11 cellular contexts compared by ENCODE assay signal in genomic region chr17:82862758-82863645, GRCh38. TPM values are rescaled to one million over a fixed set of nuclear protein-coding genes. Genes with fewer than 3 reads are reported as not detected.
A peak's percentile ranks its signal among the peaks of the same experiment; 100 is the strongest.
DNase-seq lines count a peak whose midpoint lies in the region; ATAC-seq, FAIRE-seq and TF ChIP-seq lines count a peak whose summit lies in the region.
"Had no signal": no experiment of that assay in that cellular context is flagged by ENCODE, and none has a peak within 500 bp of the region (broad histone marks: within the 10 kb centered on the region; RNA-seq: fewer than 3 reads in every experiment).

No MANE protein-coding gene starts in this region.

- ATAC-seq in CD4-positive, alpha-beta T cell (ENCODE audit: poor library complexity), result no peak
- ATAC-seq in IMR-90 (ENCODE audit: low read depth) (no peak), HepG2 (no peak)
- ATAC-seq in naive thymus-derived CD4-positive, alpha-beta T cell, result no peak

- no peaks in the 10 kb centered on the region for H3K9me3 Mint-ChIP-seq in CD4-positive, alpha-beta T cell
- H3K9me3 Mint-ChIP-seq in naive thymus-derived CD4-positive, alpha-beta T cell, result no peaks in the 10 kb centered on the region

- H3K23ac ChIP-seq in IMR-90 (ENCODE audit: low read depth, low read length), result no peak overlapping the region

- H3K4me3 ChIP-seq in IMR-90 (ENCODE audit: insufficient read depth, low read depth, low read length) (no peak overlapping the region), HepG2 (replicated peaks in 1 of 3; ENCODE audit: insufficient read depth in 1 of 3, low read depth in 2 of 3, low read length in 3 of 3) (no peak overlapping the region)
- H3K4me3 ChIP-seq in naive thymus-derived CD4-positive, alpha-beta T cell (ENCODE audit: low read length), result peak overlapping the region; percentile 19

- TF ChIP-seq POLR2A in IMR-90 (IDR thresholded peaks at IDR 0.05; ENCODE audit: low read depth, low read length) (no peak), HepG2 (IDR thresholded peaks at IDR 0.05; ENCODE audit: insufficient read depth in 1 of 2, low read depth in 2 of 2, low read length in 2 of 2) (no peak)

- peak overlapping the region; percentile 97 for H3K27ac Mint-ChIP-seq in CD4-positive, alpha-beta T cell
- H3K27ac Mint-ChIP-seq in naive thymus-derived CD4-positive, alpha-beta T cell, result peak overlapping the region; percentile 63 to 98 (median 97)

- H2AFZ ChIP-seq in IMR-90 (replicated peaks; ENCODE audit: low read length, poor library complexity) (no peak overlapping the region), HepG2 (ENCODE audit: low read length) (no peak overlapping the region)

- H3K4ac ChIP-seq in IMR-90 (ENCODE audit: low read depth, low read length), result no peak overlapping the region

- peak overlapping the region; percentile 85 for H3K27ac ChIP-seq in CD4-positive, alpha-beta T cell (ENCODE audit: low read depth, low read length)
- H3K27ac ChIP-seq in IMR-90 (ENCODE audit: insufficient read depth, low read length) (no peak overlapping the region), angular gyrus (ENCODE audit: low read depth, low read length) (peak overlapping the region; percentile 52), HepG2 (ENCODE audit: extremely low read length, insufficient read depth, low read length) (no peak overlapping the region)
- peak overlapping the region; percentile 72 for H3K27ac ChIP-seq in naive thymus-derived CD4-positive, alpha-beta T cell (ENCODE audit: low read depth, low read length)
- H3K27ac ChIP-seq: neutrophil had no signal

- H3K4me1 ChIP-seq in IMR-90 (ENCODE audit: control insufficient read depth, insufficient read depth, low read length), result peaks cover 32% of the 10 kb centered on the region
- H3K4me1 ChIP-seq in naive thymus-derived CD4-positive, alpha-beta T cell (ENCODE audit: control insufficient read depth in 2 of 2, insufficient read depth in 2 of 2, low read length in 2 of 2), result peaks cover 60 to 64% of the 10 kb centered on the region in 2 donors
- H3K4me1 ChIP-seq in HepG2 (ENCODE audit: insufficient read depth, low read length), result peaks cover 17% of the 10 kb centered on the region

- H2BK20ac ChIP-seq in IMR-90 (ENCODE audit: low read depth, low read length), result no peak overlapping the region

- H3K56ac ChIP-seq in IMR-90 (ENCODE audit: extremely low read depth, insufficient read depth, low read length), result no peak overlapping the region

- TF ChIP-seq RAD21 in IMR-90 (IDR thresholded peaks at IDR 0.05; ENCODE audit: low read length) (no peak), HepG2 (CRISPR knock-in tag; IDR thresholded peaks at IDR 0.05) (no peak)

- H2AK5ac ChIP-seq in IMR-90 (ENCODE audit: low read depth, low read length), result peak overlapping the region; percentile 72; the same call in 1 of the 2 replicates

- peaks cover 64% of the 10 kb centered on the region for H3K4me1 Mint-ChIP-seq in CD4-positive, alpha-beta T cell (ENCODE audit: low read depth)
- peaks cover 41 to 80% (median 74%) of the 10 kb centered on the region in 7 donors for H3K4me1 Mint-ChIP-seq in naive thymus-derived CD4-positive, alpha-beta T cell

- BruUV-seq in IMR-90 (replicated peaks; lab: Mats Ljungman, UMichigan), result no TSS peak
- BruUV-seq in HepG2 (replicated peaks; lab: Mats Ljungman, UMichigan), result no TSS peak

- peaks cover 14 to 70% of the 10 kb centered on the region in 2 experiments for H3K79me1 ChIP-seq in IMR-90 (ENCODE audit: low read depth in 1 of 2, low read length in 2 of 2)

- DNase-seq in CD4-positive, alpha-beta T cell, result no peak
- DNase-seq in IMR-90 (no peak), NCI-H226 (no peak), AG08395 (ENCODE audit: low spot score) (no peak), NCI-H446 (lab: John Stamatoyannopoulos, UW) (no peak), HepG2 (ENCODE audit: low spot score) (no peak)
- no peak for DNase-seq in naive thymus-derived CD4-positive, alpha-beta T cell
- DNase-seq: cortex of kidney, NCI-H2081 treated with DMSO at 0.1 percent for 48 hours had no signal

- no peak overlapping the region for H4K8ac ChIP-seq in IMR-90 (ENCODE audit: low read depth in 2 of 2, low read length in 2 of 2)

- H3K36me3 Mint-ChIP-seq in CD4-positive, alpha-beta T cell (ENCODE audit: low read depth), result no peaks in the 10 kb centered on the region
- peaks cover 0 to 14% (median 0%) of the 10 kb centered on the region in 5 donors for H3K36me3 Mint-ChIP-seq in naive thymus-derived CD4-positive, alpha-beta T cell

- FAIRE-seq in HepG2 (lab: Jason Lieb, UNC), result no peak

- intact Hi-C loops in CD4-positive, alpha-beta T cell (cut with DNase I, micrococcal nuclease), result no loop called here
- intact Hi-C loops in IMR-90 (cut with micrococcal nuclease), result no loop called here
- intact Hi-C loops in naive thymus-derived CD4-positive, alpha-beta T cell (cut with micrococcal nuclease), result loop anchor here in 1 of 2 donors (5.0 kb wide), 3 partner anchors 36 to 189 kb away; no protein-coding TSS in a partner anchor
- intact Hi-C loops in HepG2 (cut with micrococcal nuclease; ENCODE audit: unreplicated experiment), result no loop called here

- no peak overlapping the region for H2BK15ac ChIP-seq in IMR-90 (ENCODE audit: low read depth, low read length)

- H3K9me3 ChIP-seq in CD4-positive, alpha-beta T cell (ENCODE audit: control insufficient read depth, low read length), result no peaks in the 10 kb centered on the region
- no peaks in the 10 kb centered on the region for H3K9me3 ChIP-seq in IMR-90 (ENCODE audit: control insufficient read depth, insufficient read depth, low read length)
- H3K9me3 ChIP-seq in naive thymus-derived CD4-positive, alpha-beta T cell (ENCODE audit: control insufficient read depth in 2 of 3, low read length in 3 of 3), result no peaks in the 10 kb centered on the region
- no peaks in the 10 kb centered on the region for H3K9me3 ChIP-seq in HepG2 (ENCODE audit: low read length)
- H3K9me3 ChIP-seq: neutrophil had no signal

- H3K14ac ChIP-seq in IMR-90 (replicated peaks; ENCODE audit: low read depth, low read length), result no peak overlapping the region

- H3K4me2 ChIP-seq in IMR-90 (ENCODE audit: low read depth, low read length) (no peak overlapping the region), HepG2 (ENCODE audit: low read depth, low read length) (no peak overlapping the region)

- H2BK5ac ChIP-seq in IMR-90 (ENCODE audit: low read depth, low read length, poor library complexity, severe bottlenecking), result no peak overlapping the region

- H3K4me3 Mint-ChIP-seq in CD4-positive, alpha-beta T cell, result peak overlapping the region; percentile 11
- H3K4me3 Mint-ChIP-seq in naive thymus-derived CD4-positive, alpha-beta T cell, result peak overlapping the region in 8 of 10 donors; percentile 23 to 88 (median 78)

- TF ChIP-seq CTCF in CD4-positive, alpha-beta T cell (IDR thresholded peaks at IDR 0.05), result no peak
- TF ChIP-seq CTCF in IMR-90 (conservative IDR thresholded peaks at IDR 0.05; ENCODE audit: low read depth, low read length), result no peak
- TF ChIP-seq CTCF in HepG2 (CRISPR knock-in tag; IDR thresholded peaks at IDR 0.05), result no peak

- in situ Hi-C loops in IMR-90 (cut with MboI; ENCODE audit: low sequenced_read_pairs), result no loop called here
- in situ Hi-C loops in HepG2 (cut with HindIII; ENCODE audit: extremely low pct_ligation_motif_present, low pct_unique_long_range_greater_than_20kb), result no loop called here

- POLR2A ChIA-PET in CD4-positive, alpha-beta T cell (lab: Charles Lee), result interaction anchor here (0.7 to 2.7 kb wide), 14 partner anchors 8 to 336 kb away, joined by 3 to 41 read pairs (median 6); no protein-coding TSS in a partner anchor
- POLR2A ChIA-PET in IMR-90 (lab: Charles Lee; ENCODE audit: unreplicated experiment), result no interaction called here
- POLR2A ChIA-PET in naive thymus-derived CD4-positive, alpha-beta T cell (lab: Charles Lee), result interaction anchor here (0.7 to 5.8 kb wide), 14 partner anchors 10 to 405 kb away, joined by 3 to 84 read pairs (median 4); partner anchors contain the start of gene NARF
- POLR2A ChIA-PET in HepG2 (lab: Yijun Ruan, JAX), result no interaction called here

- no peak for TF ChIP-seq EP300 in HepG2 (IDR thresholded peaks at IDR 0.05; ENCODE audit: low read depth in 2 of 2, low read length in 2 of 2)
- no peak for TF ChIP-seq EP300 in HepG2 (CRISPR knock-in tag; IDR thresholded peaks at IDR 0.05; ENCODE audit: borderline replicate concordance)

- H3K27me3 Mint-ChIP-seq in CD4-positive, alpha-beta T cell, result no peaks in the 10 kb centered on the region
- H3K27me3 Mint-ChIP-seq in naive thymus-derived CD4-positive, alpha-beta T cell, result no peaks in the 10 kb centered on the region

- peak overlapping the region; percentile 63 for H2AK9ac ChIP-seq in IMR-90 (replicated peaks; ENCODE audit: low read depth, low read length, poor library complexity)

- H4K20me1 ChIP-seq in IMR-90 (ENCODE audit: insufficient read depth, low read length) (peaks cover 7% of the 10 kb centered on the region), HepG2 (ENCODE audit: insufficient read depth, low read length) (no peaks in the 10 kb centered on the region)

- no peaks in the 10 kb centered on the region for H3K79me2 ChIP-seq in HepG2 (ENCODE audit: insufficient read depth, low read length)

- H2BK120ac ChIP-seq in IMR-90 (ENCODE audit: low read depth, low read length), result no peak overlapping the region

- dilution Hi-C loops in IMR-90 (cut with HindIII; ENCODE audit: low sequenced_read_pairs, unreplicated experiment), result no loop called here

- no peak overlapping the region for H3K18ac ChIP-seq in IMR-90 (ENCODE audit: low read depth, low read length)

- H3K9me1 ChIP-seq in IMR-90 (ENCODE audit: insufficient read depth, low read length), result peaks cover 35% of the 10 kb centered on the region

- H3K36me3 ChIP-seq in IMR-90 (ENCODE audit: control insufficient read depth, insufficient read depth, low read length), result no peaks in the 10 kb centered on the region
- H3K36me3 ChIP-seq in naive thymus-derived CD4-positive, alpha-beta T cell (ENCODE audit: control insufficient read depth in 2 of 3, insufficient read depth in 3 of 3, low read length in 3 of 3), result no peaks in the 10 kb centered on the region
- no peaks in the 10 kb centered on the region for H3K36me3 ChIP-seq in HepG2 (replicated peaks in 1 of 2; ENCODE audit: control insufficient read depth in 1 of 2, insufficient read depth in 2 of 2, low read length in 2 of 2)
- H3K36me3 ChIP-seq: neutrophil had no signal

- CTCF ChIA-PET in CD4-positive, alpha-beta T cell (lab: Charles Lee), result interaction anchor here (1.1 to 2.6 kb wide), 8 partner anchors 10 to 70 kb away, joined by 3 to 27 read pairs (median 5); no protein-coding TSS in a partner anchor
- CTCF ChIA-PET in IMR-90 (lab: Yijun Ruan, JAX), result interaction anchor here (0.6 to 1.1 kb wide), 4 partner anchors 10 to 99 kb away, joined by 3 to 5 read pairs (median 3); no protein-coding TSS in a partner anchor
- CTCF ChIA-PET in naive thymus-derived CD4-positive, alpha-beta T cell (lab: Charles Lee), result interaction anchor here (1.0 to 2.5 kb wide), 6 partner anchors 8 to 147 kb away, joined by 3 to 14 read pairs (median 4); partner anchors contain the start of gene FN3KRP
- CTCF ChIA-PET in HepG2 (lab: Yijun Ruan, JAX; ENCODE audit: low intra/inter-chr PET ratio, low total read pairs), result no interaction called here

- WGBS in IMR-90 (ENCODE audit: extremely low coverage in 2 of 2, insufficient read length in 1 of 2), 2 experiments, result 80% methylated on average over 7 of the region's 31 CpGs; no CpG with 5 or more reads in 1 of the 2 experiments
- WGBS in HepG2 (ENCODE audit: low lambda C conversion rate), result 99% methylated on average over 31 of the region's 31 CpGs

- H4K91ac ChIP-seq in IMR-90 (ENCODE audit: insufficient read depth, low read depth, low read length), result no peak overlapping the region

- H3K27me3 ChIP-seq in CD4-positive, alpha-beta T cell (ENCODE audit: control insufficient read depth, insufficient read depth, low read length), result no peaks in the 10 kb centered on the region
- H3K27me3 ChIP-seq in IMR-90 (ENCODE audit: control insufficient read depth, insufficient read depth, low read length) (no peaks in the 10 kb centered on the region), HepG2 (ENCODE audit: control insufficient read depth in 1 of 2, insufficient read depth in 2 of 2, low read length in 2 of 2) (no peaks in the 10 kb centered on the region)
- H3K27me3 ChIP-seq in naive thymus-derived CD4-positive, alpha-beta T cell (ENCODE audit: control insufficient read depth in 2 of 2, insufficient read depth in 2 of 2, low read length in 2 of 2), result no peaks in the 10 kb centered on the region
- H3K27me3 ChIP-seq: neutrophil had no signal

- H4K5ac ChIP-seq in IMR-90 (ENCODE audit: low read depth, low read length), result no peak overlapping the region

- H3K9ac ChIP-seq in IMR-90 (ENCODE audit: low read depth, low read length) (no peak overlapping the region), HepG2 (ENCODE audit: insufficient read depth, low read depth, low read length) (no peak overlapping the region)

RNA-seq across cellular contexts. Expression of gene ZNF750, which starts 23.2 kb away (rescaled TPM):
- not detected for total RNA-seq in CD4-positive, alpha-beta T cell
- total RNA-seq in IMR-90 (2012; rRNA removed), result not detected in 2 replicates
- not detected in 2 replicates for polyA plus RNA-seq in IMR-90 (2012; rRNA removed)
- not detected in 2 replicates for polyA plus RNA-seq in IMR-90 (2012; cell fraction: cytosol; rRNA removed)
- 0.07 TPM in 1 of 2 replicates, not detected in the other for polyA plus RNA-seq in IMR-90 (2012; cell fraction: nucleus; rRNA removed; ENCODE audit: low replicate concordance)
- not detected for total RNA-seq in naive thymus-derived CD4-positive, alpha-beta T cell
- under 1 TPM in 1 of 2 donors, not detected in 1; 0.13 TPM for polyA plus RNA-seq in naive thymus-derived CD4-positive, alpha-beta T cell
- total RNA-seq in HepG2 (2016; rRNA removed; fragmentation: Illumina TruSeq; extraction: Trizol), result not detected in 2 replicates
- total RNA-seq in HepG2 (2016; cell fraction: cytosol; rRNA removed; fragmentation: Illumina TruSeq; extraction: Trizol; ENCODE audit: low read depth), result not detected in 2 replicates
- not detected in 2 replicates for total RNA-seq in HepG2 (2016; cell fraction: insoluble cytoplasmic fraction; rRNA removed; fragmentation: Illumina TruSeq; extraction: Trizol)
- not detected in 2 replicates for total RNA-seq in HepG2 (2016; cell fraction: membrane; rRNA removed; fragmentation: Illumina TruSeq; extraction: Trizol)
- not detected in 2 replicates for total RNA-seq in HepG2 (2016; cell fraction: nucleus; rRNA removed; fragmentation: Illumina TruSeq; extraction: Trizol)
- polyA plus RNA-seq in HepG2 (2011; rRNA removed), result not detected in 2 replicates
- not detected in 2 replicates for polyA plus RNA-seq in HepG2 (2011; cell fraction: cytosol; rRNA removed)
- polyA plus RNA-seq in HepG2 (2011; cell fraction: nucleus; rRNA removed), result not detected in 2 replicates
- polyA plus RNA-seq in HepG2 (2012), result 0.03 and 0.05 TPM in 2 replicates
- not detected in 2 replicates for polyA plus RNA-seq in HepG2 (2016; cell fraction: cytosol; fragmentation: Illumina TruSeq; extraction: Trizol; ENCODE audit: low read depth)
- not detected in 2 replicates for polyA plus RNA-seq in HepG2 (2016; cell fraction: insoluble cytoplasmic fraction; fragmentation: Illumina TruSeq; extraction: Trizol; ENCODE audit: low read depth)
- polyA plus RNA-seq in HepG2 (2016; cell fraction: membrane; fragmentation: Illumina TruSeq; extraction: Trizol; ENCODE audit: low read depth), result not detected in 2 replicates
- polyA plus RNA-seq in HepG2 (2016; cell fraction: nucleus; fragmentation: Illumina TruSeq; extraction: Trizol; ENCODE audit: insufficient read depth, low read depth), result not detected in 2 replicates
- polyA minus RNA-seq in HepG2 (2011; rRNA and poly(A)+ RNA removed; ENCODE audit: low replicate concordance), result not detected in 2 replicates
- polyA minus RNA-seq in HepG2 (2011; cell fraction: cytosol; rRNA and poly(A)+ RNA removed), result not detected in 2 replicates
- polyA minus RNA-seq in HepG2 (2011; cell fraction: nucleus; rRNA and poly(A)+ RNA removed), result not detected in 2 replicates

Comparison
In these comparisons a context has a peak if more than half of its experiments do, and no peak if none do; other contexts are left out.
1. H3K27ac ChIP-seq: peak in CD4-positive, alpha-beta T cell (single experiment), angular gyrus (single experiment) and naive thymus-derived CD4-positive, alpha-beta T cell (single experiment); none in IMR-90 (single experiment) and HepG2 (single experiment).
2. POLR2A ChIA-PET loops: an anchor here in CD4-positive, alpha-beta T cell (0.7 to 2.7 kb wide) and naive thymus-derived CD4-positive, alpha-beta T cell (0.7 to 5.8 kb wide); none called in IMR-90 and HepG2.